ENCODE assay signal across 4 cellular contexts in the genomic region with DNA sequence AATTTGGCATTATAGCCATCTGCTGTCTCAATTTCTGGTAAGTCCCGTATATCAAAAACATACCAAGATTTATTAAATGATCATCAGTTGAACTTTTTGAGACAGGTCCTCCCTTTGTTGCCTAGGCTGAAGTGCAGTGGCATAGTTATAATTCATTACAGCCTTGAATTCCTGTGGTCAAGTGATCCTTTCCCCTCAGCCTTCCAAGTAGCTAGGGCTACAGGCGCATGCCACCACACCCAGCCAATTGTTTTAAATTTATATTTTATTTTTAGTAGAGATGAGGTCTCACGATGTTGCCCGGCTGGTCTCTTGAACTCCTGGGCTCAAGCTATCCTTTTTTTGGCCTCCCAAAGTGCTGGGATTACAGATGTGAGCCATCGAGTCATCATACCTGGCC.
"Had no signal": no experiment of that assay in that cellular context is flagged by ENCODE, and none has a peak within 500 bp of the region (broad histone marks: within the 10 kb centered on the region; RNA-seq: fewer than 3 reads in every experiment).

No MANE protein-coding gene starts in this region.

- H3K9ac ChIP-seq: GM23248 had no signal

- H2AFZ ChIP-seq: GM23248 had no signal

- DNase-seq: GM23248, H9, HCEC 1CT, IMR-90 had no signal

- H3K27ac ChIP-seq: GM23248 had no signal

- H3K4me3 ChIP-seq: GM23248 had no signal
